24 cellular contexts compared by ENCODE assay signal in the genomic region with DNA sequence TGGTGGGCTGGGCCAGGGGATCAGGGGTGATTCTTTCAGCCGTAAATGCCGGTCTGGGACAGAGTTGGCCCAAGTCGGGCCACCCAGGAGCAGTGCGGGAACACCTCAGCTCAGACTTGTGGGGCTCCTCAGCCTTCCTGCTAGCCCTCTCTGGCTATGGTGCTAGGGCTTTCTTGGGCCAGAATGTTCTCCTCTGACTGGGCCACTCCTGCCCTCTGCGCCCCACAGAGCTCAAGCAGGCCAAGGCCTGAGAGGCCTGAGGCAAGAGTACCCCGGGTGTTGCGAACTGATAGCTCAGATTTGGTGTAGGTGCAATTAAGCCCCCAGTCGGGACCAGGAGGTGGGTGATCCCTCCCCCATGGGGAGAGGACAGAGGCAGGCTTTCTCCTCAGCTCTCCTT. TPM values are rescaled to one million over a fixed set of nuclear protein-coding genes. Genes with fewer than 3 reads are reported as not detected.
"Had no signal": no experiment of that assay in that cellular context is flagged by ENCODE, and none has a peak within 500 bp of the region (broad histone marks: within the 10 kb centered on the region; RNA-seq: fewer than 3 reads in every experiment).

No MANE protein-coding gene starts in this region.

- H3K79me2 ChIP-seq: hepatocyte had no signal

- H3K9me3 ChIP-seq: esophagus muscularis mucosa, stomach, suprapubic skin, tibial nerve had no signal

- H3K4me3 Mint-ChIP-seq: activated T-helper 1 cell treated with anti-CD3 and anti-CD28 coated beads, Interleukin-12 subunit alpha, Interleukin-12 subunit beta, Interleukin-2, Interleukin-4 antibody, amounts not matched to agents 30 ng/mL and 10 ng/mL and 1 ng/mL, durations not matched to agents 14 hours and 24 hours and 36 hours; central memory CD8-positive, alpha-beta T cell; effector memory CD8-positive, alpha-beta T cell; memory B cell had no signal

- H3K27ac Mint-ChIP-seq: activated naive CD4-positive, alpha-beta T cell treated with anti-CD3 and anti-CD28 coated beads, Interleukin-2, amount 50 U/mL, for 72 hours; activated T-helper 1 cell treated with anti-CD3 and anti-CD28 coated beads, Interleukin-12 subunit alpha, Interleukin-12 subunit beta, Interleukin-2, Interleukin-4 antibody, amounts not matched to agents 30 ng/mL and 10 ng/mL and 1 ng/mL, durations not matched to agents 14 hours and 24 hours and 36 hours; memory B cell; progenitor cell of endocrine pancreas had no signal

- H3K27ac ChIP-seq: dorsolateral prefrontal cortex, esophagus muscularis mucosa, hepatocyte, stomach, suprapubic skin, tibial nerve had no signal

- H3K4me3 ChIP-seq: dorsolateral prefrontal cortex, esophagus muscularis mucosa, hepatocyte, stomach, suprapubic skin, tibial nerve had no signal

- FAIRE-seq: colon, frontal cortex had no signal

- H3K36me3 Mint-ChIP-seq: activated naive CD4-positive, alpha-beta T cell treated with anti-CD3 and anti-CD28 coated beads, Interleukin-2, amount 50 U/mL, for 72 hours; memory B cell had no signal

- H3K9me3 Mint-ChIP-seq: activated naive CD4-positive, alpha-beta T cell treated with anti-CD3 and anti-CD28 coated beads, Interleukin-2, amount 50 U/mL, for 72 hours; activated T-helper 1 cell treated with anti-CD3 and anti-CD28 coated beads, Interleukin-12 subunit alpha, Interleukin-12 subunit beta, Interleukin-2, Interleukin-4 antibody, amounts not matched to agents 30 ng/mL and 10 ng/mL and 1 ng/mL, durations not matched to agents 14 hours and 24 hours and 36 hours; central memory CD8-positive, alpha-beta T cell; effector memory CD8-positive, alpha-beta T cell; memory B cell had no signal

- H2AFZ ChIP-seq: hepatocyte had no signal

- H3K27me3 Mint-ChIP-seq: central memory CD8-positive, alpha-beta T cell had no signal

- H3K27me3 ChIP-seq: dorsolateral prefrontal cortex, esophagus muscularis mucosa, hepatocyte, stomach, tibial nerve had no signal

- DNase-seq: activated CD4-positive, alpha-beta T cell treated with anti-CD3 and anti-CD28 coated beads for 4 hours; activated CD4-positive, alpha-beta T cell treated with anti-CD3 and anti-CD28 coated beads, Interleukin-2, amount 50 U/mL, for 48 hours; activated CD4-positive, CD25-positive, alpha-beta regulatory T cell; aorta; dorsolateral prefrontal cortex; effector memory CD8-positive, alpha-beta T cell; glutamatergic neuron; occipital lobe; stimulated activated CD4-positive, alpha-beta T cell treated with anti-CD3 and anti-CD28 coated beads, Interleukin-1b, Interleukin-23, amount 100 ng/mL, for 48 hours; stomach; T1000 had no signal

- H3K36me3 ChIP-seq: esophagus muscularis mucosa, stomach, suprapubic skin, tibial nerve had no signal

- H3K4me1 ChIP-seq: esophagus muscularis mucosa, stomach, tibial nerve had no signal

- H3K4me2 ChIP-seq: hepatocyte had no signal

RNA-seq across cellular contexts. Expression of a gene that starts 51.8 kb away (rescaled TPM):
- total RNA-seq: activated T-helper 1 cell treated with anti-CD3 and anti-CD28 coated beads, Interleukin-12 subunit alpha, Interleukin-12 subunit beta, Interleukin-2, Interleukin-4 antibody, amounts not matched to agents 30 ng/mL and 10 ng/mL and 1 ng/mL, durations not matched to agents 14 hours and 24 hours and 36 hours; T-helper 1 cell treated with Interleukin-12 subunit alpha and Interleukin-12 subunit beta and Interleukin-4 antibody, amounts not matched to agents 30 ng/mL and 1 ng/mL, for 36 hours had no signal
- polyA plus RNA-seq: neural cell had no signal
